In genomic region chr12:1821805-1822204, GRCh38 we compare ENCODE assay signal across 1 cellular context.
TF ChIP-seq lines count a peak whose summit lies in the region.

No MANE protein-coding gene starts in this region.

TF ChIP-seq in GM23338, 12 proteins besides CTCF, POLR2A, EP300 and RAD21 (continued from another document):
- TF ChIP-seq STAT1 (IDR thresholded peaks at IDR 0.05; ENCODE audit: unreplicated experiment) (no peak), EZH2phosphoT487 (IDR thresholded peaks at IDR 0.05; ENCODE audit: unreplicated experiment) (no peak), CREB1 (CRISPR knock-in tag; IDR thresholded peaks at IDR 0.05; ENCODE audit: low read depth) (no peak), REST (IDR thresholded peaks at IDR 0.05; ENCODE audit: unreplicated experiment) (no peak), ZNF462 (CRISPR knock-in tag; IDR thresholded peaks at IDR 0.05) (no peak), NANOG (IDR thresholded peaks at IDR 0.05; ENCODE audit: borderline replicate concordance) (no peak), POLR2AphosphoS5 (IDR thresholded peaks at IDR 0.05; ENCODE audit: low read depth) (no peak), EZH2 (IDR thresholded peaks at IDR 0.05; ENCODE audit: low read depth, unreplicated experiment) (no peak)
